ENCODE assay signal across 1 cellular context in genomic region chr16:57235128-57236092, GRCh38.
TF ChIP-seq lines count a peak whose summit lies in the region.

No MANE protein-coding gene starts in this region.

TF ChIP-seq in HEK293, 187 proteins besides CTCF, POLR2A, EP300 and RAD21 (continued from another document and continues in another):
- TF ChIP-seq ZNF645 (tag by site-specific recombination; IDR thresholded peaks at IDR 0.05), result no peak
- peak; percentile 59; the same call in 1 of the 2 replicates for TF ChIP-seq ZBTB20 (tag by site-specific recombination; IDR thresholded peaks at IDR 0.05)
- TF ChIP-seq ZBTB48 (tag by site-specific recombination; IDR thresholded peaks at IDR 0.05), result peak; percentile 57; the same call in 1 of the 2 replicates
- no peak for TF ChIP-seq SALL2 (tag by site-specific recombination; IDR thresholded peaks at IDR 0.05; ENCODE audit: borderline replicate concordance)
- TF ChIP-seq, protein P1, sequence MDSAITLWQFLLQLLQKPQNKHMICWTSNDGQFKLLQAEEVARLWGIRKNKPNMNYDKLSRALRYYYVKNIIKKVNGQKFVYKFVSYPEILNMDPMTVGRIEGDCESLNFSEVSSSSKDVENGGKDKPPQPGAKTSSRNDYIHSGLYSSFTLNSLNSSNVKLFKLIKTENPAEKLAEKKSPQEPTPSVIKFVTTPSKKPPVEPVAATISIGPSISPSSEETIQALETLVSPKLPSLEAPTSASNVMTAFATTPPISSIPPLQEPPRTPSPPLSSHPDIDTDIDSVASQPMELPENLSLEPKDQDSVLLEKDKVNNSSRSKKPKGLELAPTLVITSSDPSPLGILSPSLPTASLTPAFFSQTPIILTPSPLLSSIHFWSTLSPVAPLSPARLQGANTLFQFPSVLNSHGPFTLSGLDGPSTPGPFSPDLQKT (IDR thresholded peaks at IDR 0.05; ENCODE audit: borderline replicate concordance, low read depth, low read length), result no peak
- peak; percentile 63; the same call in 1 of the 2 replicates for TF ChIP-seq OSR2 (tag by site-specific recombination; IDR thresholded peaks at IDR 0.05)
- TF ChIP-seq KLF16 (tag by site-specific recombination; IDR thresholded peaks at IDR 0.05), result no peak
- TF ChIP-seq, protein P2, sequence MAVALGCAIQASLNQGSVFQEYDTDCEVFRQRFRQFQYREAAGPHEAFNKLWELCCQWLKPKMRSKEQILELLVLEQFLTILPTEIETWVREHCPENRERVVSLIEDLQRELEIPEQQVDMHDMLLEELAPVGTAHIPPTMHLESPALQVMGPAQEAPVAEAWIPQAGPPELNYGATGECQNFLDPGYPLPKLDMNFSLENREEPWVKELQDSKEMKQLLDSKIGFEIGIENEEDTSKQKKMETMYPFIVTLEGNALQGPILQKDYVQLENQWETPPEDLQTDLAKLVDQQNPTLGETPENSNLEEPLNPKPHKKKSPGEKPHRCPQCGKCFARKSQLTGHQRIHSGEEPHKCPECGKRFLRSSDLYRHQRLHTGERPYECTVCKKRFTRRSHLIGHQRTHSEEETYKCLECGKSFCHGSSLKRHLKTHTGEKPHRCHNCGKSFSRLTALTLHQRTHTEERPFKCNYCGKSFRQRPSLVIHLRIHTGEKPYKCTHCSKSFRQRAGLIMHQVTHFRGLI (tag by site-specific recombination; IDR thresholded peaks at IDR 0.05), result peak; percentile 85
- TF ChIP-seq ZNF571 (tag by site-specific recombination; IDR thresholded peaks at IDR 0.05), result no peak
- 0 out of 2 replicates have a peak, but pooled peaks have one; percentile 58 for TF ChIP-seq ZNF24 (tag by site-specific recombination; IDR thresholded peaks at IDR 0.05)
- TF ChIP-seq, protein P3, sequence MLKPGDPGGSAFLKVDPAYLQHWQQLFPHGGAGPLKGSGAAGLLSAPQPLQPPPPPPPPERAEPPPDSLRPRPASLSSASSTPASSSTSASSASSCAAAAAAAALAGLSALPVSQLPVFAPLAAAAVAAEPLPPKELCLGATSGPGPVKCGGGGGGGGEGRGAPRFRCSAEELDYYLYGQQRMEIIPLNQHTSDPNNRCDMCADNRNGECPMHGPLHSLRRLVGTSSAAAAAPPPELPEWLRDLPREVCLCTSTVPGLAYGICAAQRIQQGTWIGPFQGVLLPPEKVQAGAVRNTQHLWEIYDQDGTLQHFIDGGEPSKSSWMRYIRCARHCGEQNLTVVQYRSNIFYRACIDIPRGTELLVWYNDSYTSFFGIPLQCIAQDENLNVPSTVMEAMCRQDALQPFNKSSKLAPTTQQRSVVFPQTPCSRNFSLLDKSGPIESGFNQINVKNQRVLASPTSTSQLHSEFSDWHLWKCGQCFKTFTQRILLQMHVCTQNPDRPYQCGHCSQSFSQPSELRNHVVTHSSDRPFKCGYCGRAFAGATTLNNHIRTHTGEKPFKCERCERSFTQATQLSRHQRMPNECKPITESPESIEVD (tag by site-specific recombination; IDR thresholded peaks at IDR 0.05), result no peak
- TF ChIP-seq, protein P4, sequence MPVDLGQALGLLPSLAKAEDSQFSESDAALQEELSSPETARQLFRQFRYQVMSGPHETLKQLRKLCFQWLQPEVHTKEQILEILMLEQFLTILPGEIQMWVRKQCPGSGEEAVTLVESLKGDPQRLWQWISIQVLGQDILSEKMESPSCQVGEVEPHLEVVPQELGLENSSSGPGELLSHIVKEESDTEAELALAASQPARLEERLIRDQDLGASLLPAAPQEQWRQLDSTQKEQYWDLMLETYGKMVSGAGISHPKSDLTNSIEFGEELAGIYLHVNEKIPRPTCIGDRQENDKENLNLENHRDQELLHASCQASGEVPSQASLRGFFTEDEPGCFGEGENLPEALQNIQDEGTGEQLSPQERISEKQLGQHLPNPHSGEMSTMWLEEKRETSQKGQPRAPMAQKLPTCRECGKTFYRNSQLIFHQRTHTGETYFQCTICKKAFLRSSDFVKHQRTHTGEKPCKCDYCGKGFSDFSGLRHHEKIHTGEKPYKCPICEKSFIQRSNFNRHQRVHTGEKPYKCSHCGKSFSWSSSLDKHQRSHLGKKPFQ (tag by site-specific recombination; IDR thresholded peaks at IDR 0.05), result no peak
- no peak for TF ChIP-seq ZNF174 (tag by site-specific recombination; IDR thresholded peaks at IDR 0.05)
- no peak for TF ChIP-seq ZSCAN23 (tag by site-specific recombination; IDR thresholded peaks at IDR 0.05)
- TF ChIP-seq ZNF335 (tag by site-specific recombination; conservative IDR thresholded peaks at IDR 0.05), result 0 out of 2 replicates have a peak, but pooled peaks have one; percentile 12
- 0 out of 2 replicates have a peak, but pooled peaks have one; percentile 26 for TF ChIP-seq ZNF324 (tag by site-specific recombination; IDR thresholded peaks at IDR 0.05)
- peak; percentile 43; the same call in 1 of the 2 replicates for TF ChIP-seq GLIS1 (tag by site-specific recombination; IDR thresholded peaks at IDR 0.05)
- TF ChIP-seq, protein P5, sequence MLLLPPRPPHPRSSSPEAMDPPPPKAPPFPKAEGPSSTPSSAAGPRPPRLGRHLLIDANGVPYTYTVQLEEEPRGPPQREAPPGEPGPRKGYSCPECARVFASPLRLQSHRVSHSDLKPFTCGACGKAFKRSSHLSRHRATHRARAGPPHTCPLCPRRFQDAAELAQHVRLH (tag by site-specific recombination; IDR thresholded peaks at IDR 0.05), result no peak
- TF ChIP-seq ZNF473 (tag by site-specific recombination; IDR thresholded peaks at IDR 0.05), result no peak
- no peak for TF ChIP-seq BCL11B (tag by site-specific recombination; IDR thresholded peaks at IDR 0.05; ENCODE audit: low read depth)
- no peak; the same call in 1 of the 2 replicates for TF ChIP-seq ZNF366 (tag by site-specific recombination; conservative IDR thresholded peaks at IDR 0.05)
- peak; percentile 46; the same call in 1 of the 2 replicates for TF ChIP-seq ZNF660 (tag by site-specific recombination; IDR thresholded peaks at IDR 0.05)
- TF ChIP-seq ZNF626 (tag by site-specific recombination; IDR thresholded peaks at IDR 0.05), result no peak
- TF ChIP-seq ZNF76 (tag by site-specific recombination; IDR thresholded peaks at IDR 0.05; ENCODE audit: borderline replicate concordance, low read depth), result no peak
- TF ChIP-seq ZNF426 (tag by site-specific recombination; IDR thresholded peaks at IDR 0.05), result no peak
- TF ChIP-seq ZNF23 (tag by site-specific recombination; IDR thresholded peaks at IDR 0.05; ENCODE audit: borderline replicate concordance), result no peak
- TF ChIP-seq ZIC2 (tag by site-specific recombination; IDR thresholded peaks at IDR 0.05), result peak; percentile 69
- TF ChIP-seq ZNF112 (tag by site-specific recombination; IDR thresholded peaks at IDR 0.05), result no peak
- TF ChIP-seq, protein P6, sequence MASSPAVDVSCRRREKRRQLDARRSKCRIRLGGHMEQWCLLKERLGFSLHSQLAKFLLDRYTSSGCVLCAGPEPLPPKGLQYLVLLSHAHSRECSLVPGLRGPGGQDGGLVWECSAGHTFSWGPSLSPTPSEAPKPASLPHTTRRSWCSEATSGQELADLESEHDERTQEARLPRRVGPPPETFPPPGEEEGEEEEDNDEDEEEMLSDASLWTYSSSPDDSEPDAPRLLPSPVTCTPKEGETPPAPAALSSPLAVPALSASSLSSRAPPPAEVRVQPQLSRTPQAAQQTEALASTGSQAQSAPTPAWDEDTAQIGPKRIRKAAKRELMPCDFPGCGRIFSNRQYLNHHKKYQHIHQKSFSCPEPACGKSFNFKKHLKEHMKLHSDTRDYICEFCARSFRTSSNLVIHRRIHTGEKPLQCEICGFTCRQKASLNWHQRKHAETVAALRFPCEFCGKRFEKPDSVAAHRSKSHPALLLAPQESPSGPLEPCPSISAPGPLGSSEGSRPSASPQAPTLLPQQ (tag by site-specific recombination; IDR thresholded peaks at IDR 0.05), result peak; percentile 70
- TF ChIP-seq ZNF600 (tag by site-specific recombination; IDR thresholded peaks at IDR 0.05), result no peak
- TF ChIP-seq SP2 (tag by site-specific recombination; IDR thresholded peaks at IDR 0.05), result peak; percentile 19; the same call in 1 of the 2 replicates
- TF ChIP-seq YY1 (tag by site-specific recombination; IDR thresholded peaks at IDR 0.05), result no peak
- TF ChIP-seq SP3 (tag by site-specific recombination; IDR thresholded peaks at IDR 0.05), result no peak
- no peak for TF ChIP-seq ZBTB26 (tag by site-specific recombination; optimal IDR thresholded peaks at IDR 0.05)
- TF ChIP-seq, protein P7, sequence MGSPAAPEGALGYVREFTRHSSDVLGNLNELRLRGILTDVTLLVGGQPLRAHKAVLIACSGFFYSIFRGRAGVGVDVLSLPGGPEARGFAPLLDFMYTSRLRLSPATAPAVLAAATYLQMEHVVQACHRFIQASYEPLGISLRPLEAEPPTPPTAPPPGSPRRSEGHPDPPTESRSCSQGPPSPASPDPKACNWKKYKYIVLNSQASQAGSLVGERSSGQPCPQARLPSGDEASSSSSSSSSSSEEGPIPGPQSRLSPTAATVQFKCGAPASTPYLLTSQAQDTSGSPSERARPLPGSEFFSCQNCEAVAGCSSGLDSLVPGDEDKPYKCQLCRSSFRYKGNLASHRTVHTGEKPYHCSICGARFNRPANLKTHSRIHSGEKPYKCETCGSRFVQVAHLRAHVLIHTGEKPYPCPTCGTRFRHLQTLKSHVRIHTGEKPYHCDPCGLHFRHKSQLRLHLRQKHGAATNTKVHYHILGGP (tag by site-specific recombination; IDR thresholded peaks at IDR 0.05), result no peak
- no peak for TF ChIP-seq GFI1B (tag by site-specific recombination; IDR thresholded peaks at IDR 0.05)
- TF ChIP-seq ZNF184 (tag by site-specific recombination; IDR thresholded peaks at IDR 0.05), result no peak
- TF ChIP-seq ZNF292 (tag by site-specific recombination; IDR thresholded peaks at IDR 0.05; ENCODE audit: borderline replicate concordance, low read depth), result no peak
- TF ChIP-seq, protein P8, sequence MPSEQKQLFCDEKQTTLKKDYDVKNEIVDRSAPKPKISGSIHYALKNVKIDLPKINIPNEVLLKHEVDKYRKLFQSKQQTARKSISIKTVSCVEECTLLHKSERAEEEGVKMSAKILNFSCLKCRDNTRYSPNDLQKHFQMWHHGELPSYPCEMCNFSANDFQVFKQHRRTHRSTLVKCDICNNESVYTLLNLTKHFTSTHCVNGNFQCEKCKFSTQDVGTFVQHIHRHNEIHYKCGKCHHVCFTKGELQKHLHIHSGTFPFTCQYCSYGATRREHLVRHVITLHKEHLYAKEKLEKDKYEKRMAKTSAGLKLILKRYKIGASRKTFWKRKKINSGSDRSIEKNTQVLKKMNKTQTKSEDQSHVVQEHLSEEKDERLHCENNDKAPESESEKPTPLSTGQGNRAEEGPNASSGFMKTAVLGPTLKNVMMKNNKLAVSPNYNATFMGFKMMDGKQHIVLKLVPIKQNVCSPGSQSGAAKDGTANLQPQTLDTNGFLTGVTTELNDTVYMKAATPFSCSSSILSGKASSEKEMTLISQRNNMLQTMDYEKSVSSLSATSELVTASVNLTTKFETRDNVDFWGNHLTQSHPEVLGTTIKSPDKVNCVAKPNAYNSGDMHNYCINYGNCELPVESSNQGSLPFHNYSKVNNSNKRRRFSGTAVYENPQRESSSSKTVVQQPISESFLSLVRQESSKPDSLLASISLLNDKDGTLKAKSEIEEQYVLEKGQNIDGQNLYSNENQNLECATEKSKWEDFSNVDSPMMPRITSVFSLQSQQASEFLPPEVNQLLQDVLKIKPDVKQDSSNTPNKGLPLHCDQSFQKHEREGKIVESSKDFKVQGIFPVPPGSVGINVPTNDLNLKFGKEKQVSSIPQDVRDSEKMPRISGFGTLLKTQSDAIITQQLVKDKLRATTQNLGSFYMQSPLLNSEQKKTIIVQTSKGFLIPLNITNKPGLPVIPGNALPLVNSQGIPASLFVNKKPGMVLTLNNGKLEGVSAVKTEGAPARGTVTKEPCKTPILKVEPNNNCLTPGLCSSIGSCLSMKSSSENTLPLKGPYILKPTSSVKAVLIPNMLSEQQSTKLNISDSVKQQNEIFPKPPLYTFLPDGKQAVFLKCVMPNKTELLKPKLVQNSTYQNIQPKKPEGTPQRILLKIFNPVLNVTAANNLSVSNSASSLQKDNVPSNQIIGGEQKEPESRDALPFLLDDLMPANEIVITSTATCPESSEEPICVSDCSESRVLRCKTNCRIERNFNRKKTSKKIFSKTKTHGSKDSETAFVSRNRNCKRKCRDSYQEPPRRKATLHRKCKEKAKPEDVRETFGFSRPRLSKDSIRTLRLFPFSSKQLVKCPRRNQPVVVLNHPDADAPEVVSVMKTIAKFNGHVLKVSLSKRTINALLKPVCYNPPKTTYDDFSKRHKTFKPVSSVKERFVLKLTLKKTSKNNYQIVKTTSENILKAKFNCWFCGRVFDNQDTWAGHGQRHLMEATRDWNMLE (tag by site-specific recombination; conservative IDR thresholded peaks at IDR 0.05; ENCODE audit: low read depth), result 0 out of 2 replicates have a peak, but pooled peaks have one; percentile 20
- no peak for TF ChIP-seq ZNF670 (tag by site-specific recombination; IDR thresholded peaks at IDR 0.05; ENCODE audit: low read depth)
- TF ChIP-seq ZNF768 (tag by site-specific recombination; IDR thresholded peaks at IDR 0.05), result no peak
- TF ChIP-seq ZNF830 (tag by site-specific recombination; IDR thresholded peaks at IDR 0.05; ENCODE audit: low read depth), result no peak
- TF ChIP-seq ZNF404 (tag by site-specific recombination; IDR thresholded peaks at IDR 0.05), result no peak
- no peak for TF ChIP-seq ZNF530 (tag by site-specific recombination; IDR thresholded peaks at IDR 0.05; ENCODE audit: low read depth)
- TF ChIP-seq ZXDB (tag by site-specific recombination; IDR thresholded peaks at IDR 0.05), result 0 out of 2 replicates have a peak, but pooled peaks have one; percentile 23
- TF ChIP-seq ZFP69B (tag by site-specific recombination; IDR thresholded peaks at IDR 0.05), result no peak
- no peak for TF ChIP-seq OVOL3 (tag by site-specific recombination; IDR thresholded peaks at IDR 0.05)
- no peak for TF ChIP-seq ZBTB17 (tag by site-specific recombination; IDR thresholded peaks at IDR 0.05)
- TF ChIP-seq SP7 (tag by site-specific recombination; IDR thresholded peaks at IDR 0.05), result no peak
